Comparison of ENCODE assay signal across 19 cellular contexts in genomic region chr15:95495033-95495541, GRCh38.
DNase-seq lines count a peak whose midpoint lies in the region; ATAC-seq and TF ChIP-seq lines count a peak whose summit lies in the region.
"Had no signal": no experiment of that assay in that cellular context is flagged by ENCODE, and none has a peak within 500 bp of the region (broad histone marks: within the 10 kb centered on the region; RNA-seq: fewer than 3 reads in every experiment).

No MANE protein-coding gene starts in this region.

- DNase-seq in H7 (peak; percentile 8), RWPE2 (ENCODE audit: low spot score) (no peak), iPS-NIHi11 (ENCODE audit: low spot score) (peak; percentile 14), testis (peak; percentile 30), NCI-H2196 treated with DMSO at 0.1 percent for 48 hours (lab: John Stamatoyannopoulos, UW; ENCODE audit: unreplicated experiment) (no peak), NCI-H1694 (lab: John Stamatoyannopoulos, UW) (no peak), iPS-NIHi7 (ENCODE audit: extremely low spot score) (no peak)
- DNase-seq: activated B cell treated with CpG ODN at 0.5 μM for 24 hours; activated CD8-positive, alpha-beta memory T cell treated with anti-CD3 and anti-CD28 coated beads, Interleukin-2, amount 10 ng/mL, durations not matched to agents 7 days and 5 days; activated gamma-delta T cell treated with Interleukin-2 at 50 U/mL for 16 hours; effector CD4-positive, alpha-beta T cell; immature natural killer cell; NCI-H1694 treated with DMSO at 0.1 percent for 48 hours; stimulated activated naive CD4-positive, alpha-beta T cell; T-cell had no signal

- H3K27ac ChIP-seq in RWPE2 (ENCODE audit: poor library complexity, severe bottlenecking) (no peak overlapping the region), testis (no peak overlapping the region)
- H3K27ac ChIP-seq: breast epithelium, skin epidermis had no signal

- 33 to 45% methylated on average over 10 to 18 of the region's 18 CpGs for WGBS in testis, 2 donors

- intact Hi-C loops in testis (cut with DNase I; ENCODE audit: low total_unique reads), result no loop called here

- TF ChIP-seq POLR2A in testis (IDR thresholded peaks at IDR 0.05), result no peak

- H3K4me3 ChIP-seq in H7 (ENCODE audit: insufficient read depth, low read depth, low read length) (no peak overlapping the region), RWPE2 (ENCODE audit: severe bottlenecking) (no peak overlapping the region), testis (peak overlapping the region in 1 of 2 donors; percentile 3)
- H3K4me3 ChIP-seq: breast epithelium, K562, skin epidermis had no signal

- H3K9me3 ChIP-seq in RWPE2 (ENCODE audit: severe bottlenecking) (no peaks in the 10 kb centered on the region), testis (no peaks in the 10 kb centered on the region)
- H3K9me3 ChIP-seq: breast epithelium had no signal

- no peaks in the 10 kb centered on the region for H3K4me1 ChIP-seq in RWPE2 (ENCODE audit: insufficient read depth, poor library complexity, severe bottlenecking)
- no peaks in the 10 kb centered on the region for H3K4me1 ChIP-seq in testis
- H3K4me1 ChIP-seq: breast epithelium had no signal

- ATAC-seq in RWPE2 (ENCODE audit: low read depth), result 0 out of 3 replicates have a peak, but pooled peaks have one; percentile 11
- ATAC-seq: activated CD8-positive, alpha-beta memory T cell treated with anti-CD3 and anti-CD28 coated beads, Interleukin-2, amount 10 ng/mL, durations not matched to agents 7 days and 5 days; K562; natural killer cell treated with Interleukin-12 subunit alpha and Interleukin-12 subunit beta and Interleukin-15 and Interleukin-18, amount 100 ng/mL, for 72 hours; T-cell had no signal

- no peak for TF ChIP-seq CTCF in RWPE2 (IDR thresholded peaks at IDR 0.05; ENCODE audit: poor library complexity, severe bottlenecking)
- TF ChIP-seq CTCF in testis (IDR thresholded peaks at IDR 0.05), result no peak

- H3K36me3 ChIP-seq in H7 (replicated peaks; ENCODE audit: control insufficient read depth, insufficient read depth, low read length) (no peaks in the 10 kb centered on the region), RWPE2 (ENCODE audit: low read depth) (no peaks in the 10 kb centered on the region), testis (ENCODE audit: low read depth, missing control alignments) (no peaks in the 10 kb centered on the region)
- H3K36me3 ChIP-seq: breast epithelium had no signal

- no peaks in the 10 kb centered on the region for H3K27me3 ChIP-seq in H7 (ENCODE audit: control insufficient read depth, insufficient read depth, low read length)
- no peaks in the 10 kb centered on the region for H3K27me3 ChIP-seq in RWPE2 (ENCODE audit: insufficient read depth, poor library complexity, severe bottlenecking)
- no peaks in the 10 kb centered on the region for H3K27me3 ChIP-seq in testis
- H3K27me3 ChIP-seq: breast epithelium had no signal

Comparison
In these comparisons a context has a peak if more than half of its experiments do, and no peak if none do; other contexts are left out.
1. DNase-seq: peak in H7 (single experiment), iPS-NIHi11 (single experiment) and testis (single experiment); none in RWPE2 (single experiment), NCI-H2196 treated with DMSO at 0.1 percent for 48 hours (single experiment), NCI-H1694 (single experiment) and iPS-NIHi7 (single experiment).